1 cellular context compared by ENCODE assay signal in the genomic region with DNA sequence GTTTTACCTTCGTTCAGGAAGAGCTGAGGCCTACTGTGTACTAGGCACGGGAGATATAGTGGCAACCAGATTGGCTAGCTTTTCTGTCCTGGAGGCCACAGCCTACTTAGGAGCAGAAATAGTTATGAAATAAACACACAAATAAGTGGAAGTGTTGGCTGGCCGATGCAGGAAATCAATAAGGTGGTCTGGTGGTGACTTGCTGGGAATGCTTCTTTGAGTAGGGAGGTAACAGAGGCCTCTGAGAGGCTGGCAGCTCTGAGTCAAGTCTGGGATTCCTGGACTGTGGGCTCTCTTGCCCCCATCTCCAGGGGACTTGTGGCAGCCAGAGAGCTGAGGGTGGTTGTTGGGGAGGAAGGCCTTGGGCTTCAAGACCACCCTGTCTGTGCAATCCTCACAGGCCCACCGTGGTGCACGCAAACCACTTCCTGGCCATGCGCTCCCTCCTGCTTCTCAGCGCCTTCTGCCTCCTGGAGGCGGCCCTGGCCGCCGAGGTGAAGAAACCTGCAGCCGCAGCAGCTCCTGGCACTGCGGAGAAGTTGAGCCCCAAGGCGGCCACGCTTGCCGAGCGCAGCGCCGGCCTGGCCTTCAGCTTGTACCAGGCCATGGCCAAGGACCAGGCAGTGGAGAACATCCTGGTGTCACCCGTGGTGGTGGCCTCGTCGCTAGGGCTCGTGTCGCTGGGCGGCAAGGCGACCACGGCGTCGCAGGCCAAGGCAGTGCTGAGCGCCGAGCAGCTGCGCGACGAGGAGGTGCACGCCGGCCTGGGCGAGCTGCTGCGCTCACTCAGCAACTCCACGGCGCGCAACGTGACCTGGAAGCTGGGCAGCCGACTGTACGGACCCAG.
TF ChIP-seq lines count a peak whose summit lies in the region.

No MANE protein-coding gene starts in this region.

TF ChIP-seq in HepG2, 621 proteins besides CTCF, POLR2A, EP300 and RAD21 (continued from another document):
- TF ChIP-seq, protein P1, sequence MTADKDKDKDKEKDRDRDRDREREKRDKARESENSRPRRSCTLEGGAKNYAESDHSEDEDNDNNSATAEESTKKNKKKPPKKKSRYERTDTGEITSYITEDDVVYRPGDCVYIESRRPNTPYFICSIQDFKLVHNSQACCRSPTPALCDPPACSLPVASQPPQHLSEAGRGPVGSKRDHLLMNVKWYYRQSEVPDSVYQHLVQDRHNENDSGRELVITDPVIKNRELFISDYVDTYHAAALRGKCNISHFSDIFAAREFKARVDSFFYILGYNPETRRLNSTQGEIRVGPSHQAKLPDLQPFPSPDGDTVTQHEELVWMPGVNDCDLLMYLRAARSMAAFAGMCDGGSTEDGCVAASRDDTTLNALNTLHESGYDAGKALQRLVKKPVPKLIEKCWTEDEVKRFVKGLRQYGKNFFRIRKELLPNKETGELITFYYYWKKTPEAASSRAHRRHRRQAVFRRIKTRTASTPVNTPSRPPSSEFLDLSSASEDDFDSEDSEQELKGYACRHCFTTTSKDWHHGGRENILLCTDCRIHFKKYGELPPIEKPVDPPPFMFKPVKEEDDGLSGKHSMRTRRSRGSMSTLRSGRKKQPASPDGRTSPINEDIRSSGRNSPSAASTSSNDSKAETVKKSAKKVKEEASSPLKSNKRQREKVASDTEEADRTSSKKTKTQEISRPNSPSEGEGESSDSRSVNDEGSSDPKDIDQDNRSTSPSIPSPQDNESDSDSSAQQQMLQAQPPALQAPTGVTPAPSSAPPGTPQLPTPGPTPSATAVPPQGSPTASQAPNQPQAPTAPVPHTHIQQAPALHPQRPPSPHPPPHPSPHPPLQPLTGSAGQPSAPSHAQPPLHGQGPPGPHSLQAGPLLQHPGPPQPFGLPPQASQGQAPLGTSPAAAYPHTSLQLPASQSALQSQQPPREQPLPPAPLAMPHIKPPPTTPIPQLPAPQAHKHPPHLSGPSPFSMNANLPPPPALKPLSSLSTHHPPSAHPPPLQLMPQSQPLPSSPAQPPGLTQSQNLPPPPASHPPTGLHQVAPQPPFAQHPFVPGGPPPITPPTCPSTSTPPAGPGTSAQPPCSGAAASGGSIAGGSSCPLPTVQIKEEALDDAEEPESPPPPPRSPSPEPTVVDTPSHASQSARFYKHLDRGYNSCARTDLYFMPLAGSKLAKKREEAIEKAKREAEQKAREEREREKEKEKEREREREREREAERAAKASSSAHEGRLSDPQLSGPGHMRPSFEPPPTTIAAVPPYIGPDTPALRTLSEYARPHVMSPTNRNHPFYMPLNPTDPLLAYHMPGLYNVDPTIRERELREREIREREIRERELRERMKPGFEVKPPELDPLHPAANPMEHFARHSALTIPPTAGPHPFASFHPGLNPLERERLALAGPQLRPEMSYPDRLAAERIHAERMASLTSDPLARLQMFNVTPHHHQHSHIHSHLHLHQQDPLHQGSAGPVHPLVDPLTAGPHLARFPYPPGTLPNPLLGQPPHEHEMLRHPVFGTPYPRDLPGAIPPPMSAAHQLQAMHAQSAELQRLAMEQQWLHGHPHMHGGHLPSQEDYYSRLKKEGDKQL (CRISPR knock-in tag; IDR thresholded peaks at IDR 0.05; ENCODE audit: low read depth): no peak
- TF ChIP-seq ZNF558 (CRISPR knock-in tag; IDR thresholded peaks at IDR 0.05; ENCODE audit: borderline replicate concordance) (no peak), ZNF350 (CRISPR knock-in tag; IDR thresholded peaks at IDR 0.05; ENCODE audit: borderline replicate concordance, low read depth) (no peak), ZNF777 (CRISPR knock-in tag; IDR thresholded peaks at IDR 0.05) (no peak), SOX5 (CRISPR knock-in tag; IDR thresholded peaks at IDR 0.05; ENCODE audit: borderline replicate concordance) (no peak), ELF4 (CRISPR knock-in tag; IDR thresholded peaks at IDR 0.05; ENCODE audit: borderline replicate concordance) (no peak), FOXM1 (CRISPR knock-in tag; IDR thresholded peaks at IDR 0.05) (no peak)
- TF ChIP-seq, protein P2, sequence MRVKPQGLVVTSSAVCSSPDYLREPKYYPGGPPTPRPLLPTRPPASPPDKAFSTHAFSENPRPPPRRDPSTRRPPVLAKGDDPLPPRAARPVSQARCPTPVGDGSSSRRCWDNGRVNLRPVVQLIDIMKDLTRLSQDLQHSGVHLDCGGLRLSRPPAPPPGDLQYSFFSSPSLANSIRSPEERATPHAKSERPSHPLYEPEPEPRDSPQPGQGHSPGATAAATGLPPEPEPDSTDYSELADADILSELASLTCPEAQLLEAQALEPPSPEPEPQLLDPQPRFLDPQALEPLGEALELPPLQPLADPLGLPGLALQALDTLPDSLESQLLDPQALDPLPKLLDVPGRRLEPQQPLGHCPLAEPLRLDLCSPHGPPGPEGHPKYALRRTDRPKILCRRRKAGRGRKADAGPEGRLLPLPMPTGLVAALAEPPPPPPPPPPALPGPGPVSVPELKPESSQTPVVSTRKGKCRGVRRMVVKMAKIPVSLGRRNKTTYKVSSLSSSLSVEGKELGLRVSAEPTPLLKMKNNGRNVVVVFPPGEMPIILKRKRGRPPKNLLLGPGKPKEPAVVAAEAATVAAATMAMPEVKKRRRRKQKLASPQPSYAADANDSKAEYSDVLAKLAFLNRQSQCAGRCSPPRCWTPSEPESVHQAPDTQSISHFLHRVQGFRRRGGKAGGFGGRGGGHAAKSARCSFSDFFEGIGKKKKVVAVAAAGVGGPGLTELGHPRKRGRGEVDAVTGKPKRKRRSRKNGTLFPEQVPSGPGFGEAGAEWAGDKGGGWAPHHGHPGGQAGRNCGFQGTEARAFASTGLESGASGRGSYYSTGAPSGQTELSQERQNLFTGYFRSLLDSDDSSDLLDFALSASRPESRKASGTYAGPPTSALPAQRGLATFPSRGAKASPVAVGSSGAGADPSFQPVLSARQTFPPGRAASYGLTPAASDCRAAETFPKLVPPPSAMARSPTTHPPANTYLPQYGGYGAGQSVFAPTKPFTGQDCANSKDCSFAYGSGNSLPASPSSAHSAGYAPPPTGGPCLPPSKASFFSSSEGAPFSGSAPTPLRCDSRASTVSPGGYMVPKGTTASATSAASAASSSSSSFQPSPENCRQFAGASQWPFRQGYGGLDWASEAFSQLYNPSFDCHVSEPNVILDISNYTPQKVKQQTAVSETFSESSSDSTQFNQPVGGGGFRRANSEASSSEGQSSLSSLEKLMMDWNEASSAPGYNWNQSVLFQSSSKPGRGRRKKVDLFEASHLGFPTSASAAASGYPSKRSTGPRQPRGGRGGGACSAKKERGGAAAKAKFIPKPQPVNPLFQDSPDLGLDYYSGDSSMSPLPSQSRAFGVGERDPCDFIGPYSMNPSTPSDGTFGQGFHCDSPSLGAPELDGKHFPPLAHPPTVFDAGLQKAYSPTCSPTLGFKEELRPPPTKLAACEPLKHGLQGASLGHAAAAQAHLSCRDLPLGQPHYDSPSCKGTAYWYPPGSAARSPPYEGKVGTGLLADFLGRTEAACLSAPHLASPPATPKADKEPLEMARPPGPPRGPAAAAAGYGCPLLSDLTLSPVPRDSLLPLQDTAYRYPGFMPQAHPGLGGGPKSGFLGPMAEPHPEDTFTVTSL (CRISPR knock-in tag; IDR thresholded peaks at IDR 0.05; ENCODE audit: borderline replicate concordance): 0 out of 2 replicates have a peak, but pooled peaks have one; percentile 23
